In genomic region chr7:113763226-113763625, GRCh38 we compare ENCODE assay signal across 19 cellular contexts.
"Had no signal": no experiment of that assay in that cellular context is flagged by ENCODE, and none has a peak within 500 bp of the region (broad histone marks: within the 10 kb centered on the region; RNA-seq: fewer than 3 reads in every experiment).

No MANE protein-coding gene starts in this region.

- DNase-seq: effector memory CD4-positive, alpha-beta T cell; glutamatergic neuron; islet precursor cell; mammary epithelial cell; naive thymus-derived CD4-positive, alpha-beta T cell; nephron progenitor cell; psoas muscle; retina; right lobe of liver; stimulated activated CD4-positive, alpha-beta T cell treated with anti-CD3 and anti-CD28 coated beads, Interleukin-4, amount 100 ng/mL, for 1 hour; stimulated activated CD8-positive, alpha-beta memory T cell treated with anti-CD3 and anti-CD28 coated beads, Interleukin-4, amount 100 ng/mL, for 48 hours; stimulated activated naive CD8-positive, alpha-beta T cell treated with anti-CD3 and anti-CD28 coated beads, Interleukin-15, Interleukin-2, amounts not matched to agents 100 U/mL and 50 U/mL, for 24 hours; tibial artery; upper lobe of left lung; uterus had no signal

- H3K4me3 Mint-ChIP-seq: naive thymus-derived CD4-positive, alpha-beta T cell; nephron progenitor cell; stimulated activated effector memory CD8-positive, alpha-beta T cell treated with anti-CD3 and anti-CD28 coated beads, Interleukin-12 subunit alpha, Interleukin-12 subunit beta, amount 100 ng/mL, for 72 hours had no signal

- H3K4me3 ChIP-seq: esophagus muscularis mucosa, gastroesophageal sphincter, psoas muscle, right lobe of liver, tibial artery, upper lobe of left lung, uterus had no signal

- H3K36me3 ChIP-seq: esophagus muscularis mucosa, gastroesophageal sphincter, right lobe of liver, tibial artery, upper lobe of left lung, uterus had no signal

- H3K9me3 ChIP-seq: gastroesophageal sphincter, psoas muscle, right lobe of liver, tibial artery, upper lobe of left lung, uterus had no signal

- H3K27ac Mint-ChIP-seq: naive thymus-derived CD4-positive, alpha-beta T cell; nephron progenitor cell; stimulated activated effector memory CD8-positive, alpha-beta T cell treated with anti-CD3 and anti-CD28 coated beads, Interleukin-12 subunit alpha, Interleukin-12 subunit beta, amount 100 ng/mL, for 72 hours had no signal

- H3K27ac ChIP-seq: esophagus muscularis mucosa, gastroesophageal sphincter, psoas muscle, right lobe of liver, tibial artery, upper lobe of left lung, uterus had no signal

- H3K27me3 Mint-ChIP-seq: naive thymus-derived CD4-positive, alpha-beta T cell had no signal

- H3K27me3 ChIP-seq: esophagus muscularis mucosa, gastroesophageal sphincter, right lobe of liver, tibial artery, upper lobe of left lung, uterus had no signal

- ATAC-seq: gastroesophageal sphincter; left lobe of liver; naive thymus-derived CD4-positive, alpha-beta T cell; psoas muscle; right lobe of liver; stimulated activated effector memory CD8-positive, alpha-beta T cell treated with anti-CD3 and anti-CD28 coated beads, Interleukin-12 subunit alpha, Interleukin-12 subunit beta, amount 100 ng/mL, for 72 hours; stimulated activated naive CD8-positive, alpha-beta T cell treated with anti-CD3 and anti-CD28 coated beads, Interleukin-15, Interleukin-2, amounts not matched to agents 100 U/mL and 50 U/mL, for 24 hours had no signal

- H3K36me3 Mint-ChIP-seq: naive thymus-derived CD4-positive, alpha-beta T cell; stimulated activated effector memory CD8-positive, alpha-beta T cell treated with anti-CD3 and anti-CD28 coated beads, Interleukin-12 subunit alpha, Interleukin-12 subunit beta, amount 100 ng/mL, for 72 hours had no signal

- H3K4me1 Mint-ChIP-seq: naive thymus-derived CD4-positive, alpha-beta T cell; nephron progenitor cell; stimulated activated effector memory CD8-positive, alpha-beta T cell treated with anti-CD3 and anti-CD28 coated beads, Interleukin-12 subunit alpha, Interleukin-12 subunit beta, amount 100 ng/mL, for 72 hours had no signal

- H3K4me1 ChIP-seq: gastroesophageal sphincter, psoas muscle, right lobe of liver, tibial artery, upper lobe of left lung, uterus had no signal
